In genomic region chr10:31921031-31921430, GRCh38 we compare ENCODE assay signal across 1 cellular context.
TF ChIP-seq lines count a peak whose summit lies in the region.

No MANE protein-coding gene starts in this region.

TF ChIP-seq in GM23338, 12 proteins besides CTCF, POLR2A, EP300 and RAD21 (continued from another document):
- TF ChIP-seq REST (IDR thresholded peaks at IDR 0.05; ENCODE audit: unreplicated experiment) = no peak
- no peak for TF ChIP-seq STAT1 (IDR thresholded peaks at IDR 0.05; ENCODE audit: unreplicated experiment)
- no peak for TF ChIP-seq EZH2 (IDR thresholded peaks at IDR 0.05; ENCODE audit: low read depth, unreplicated experiment)
- TF ChIP-seq NANOG (IDR thresholded peaks at IDR 0.05; ENCODE audit: borderline replicate concordance) = no peak
- TF ChIP-seq ZNF462 (CRISPR knock-in tag; IDR thresholded peaks at IDR 0.05) = no peak
- no peak for TF ChIP-seq ZNF114 (CRISPR knock-in tag; IDR thresholded peaks at IDR 0.05)
- TF ChIP-seq JUNB (IDR thresholded peaks at IDR 0.05; ENCODE audit: unreplicated experiment) = no peak
- TF ChIP-seq EZH2phosphoT487 (IDR thresholded peaks at IDR 0.05; ENCODE audit: unreplicated experiment) = no peak
- TF ChIP-seq ETS1 (IDR thresholded peaks at IDR 0.05) = no peak
- TF ChIP-seq ZNF331 (CRISPR knock-in tag; IDR thresholded peaks at IDR 0.05; ENCODE audit: low read depth) = no peak
- TF ChIP-seq CREB1 (CRISPR knock-in tag; IDR thresholded peaks at IDR 0.05; ENCODE audit: low read depth) = no peak
